Comparison of ENCODE assay signal across 17 cellular contexts in genomic region chr4:630661-631060, GRCh38. TPM values are rescaled to one million over a fixed set of nuclear protein-coding genes. Genes with fewer than 3 reads are reported as not detected.
"Had no signal": no experiment of that assay in that cellular context is flagged by ENCODE, and none has a peak within 500 bp of the region (broad histone marks: within the 10 kb centered on the region; RNA-seq: fewer than 3 reads in every experiment).

No MANE protein-coding gene starts in this region.

- ATAC-seq: activated CD4-positive, CD25-positive, alpha-beta regulatory T cell treated with anti-CD3 and anti-CD28 coated beads, Interleukin-2, amount 50 U/mL, for 24 hours; activated naive CD4-positive, alpha-beta T cell treated with anti-CD3 and anti-CD28 coated beads, Interleukin-2, amount 50 U/mL, for 72 hours; natural killer cell treated with Interleukin-12 subunit alpha and Interleukin-12 subunit beta and Interleukin-15 and Interleukin-18, amount 100 ng/mL, for 72 hours; psoas muscle; stimulated activated naive CD8-positive, alpha-beta T cell treated with anti-CD3 and anti-CD28 coated beads, Interleukin-15, Interleukin-2, amounts not matched to agents 100 U/mL and 50 U/mL, for 24 hours; T-helper 17 cell had no signal

- H3K9me3 ChIP-seq: psoas muscle, suprapubic skin had no signal

- H3K27ac Mint-ChIP-seq: activated naive CD4-positive, alpha-beta T cell treated with anti-CD3 and anti-CD28 coated beads, Interleukin-2, amount 50 U/mL, for 72 hours; activated T-helper 2 cell treated with anti-CD3 and anti-CD28 coated beads, Interferon-gamma antibody, Interleukin-2, Interleukin-4, amounts not matched to agents 10 μg/mL and 5 μg/mL and 100 μg/mL, durations not matched to agents 14 hours and 24 hours and 36 hours; immature natural killer cell; memory B cell; natural killer cell treated with Interleukin-12 subunit alpha and Interleukin-12 subunit beta and Interleukin-15 and Interleukin-18, amount 100 ng/mL, for 72 hours; T-helper 17 cell; type B pancreatic cell had no signal

- H3K36me3 Mint-ChIP-seq: immature natural killer cell; memory B cell; natural killer cell treated with Interleukin-12 subunit alpha and Interleukin-12 subunit beta and Interleukin-15 and Interleukin-18, amount 100 ng/mL, for 72 hours; type B pancreatic cell had no signal

- DNase-seq: amniotic stem cell; brain microvascular endothelial cell; immature natural killer cell; psoas muscle; stimulated activated CD4-positive, alpha-beta T cell treated with anti-CD3 and anti-CD28 coated beads, Interleukin-2, amount 100 ng/mL, for 48 hours; stimulated activated naive CD8-positive, alpha-beta T cell treated with anti-CD3 and anti-CD28 coated beads, Interleukin-15, Interleukin-2, amounts not matched to agents 100 U/mL and 50 U/mL, for 24 hours; T-helper 17 cell had no signal

- H3K4me1 Mint-ChIP-seq: immature natural killer cell, memory B cell, T-helper 17 cell had no signal

- H3K4me3 ChIP-seq: psoas muscle, suprapubic skin had no signal

- H3K27ac ChIP-seq: brain microvascular endothelial cell, psoas muscle, suprapubic skin had no signal

- H3K36me3 ChIP-seq: brain microvascular endothelial cell, suprapubic skin had no signal

- H3K9me3 Mint-ChIP-seq: type B pancreatic cell had no signal

- H3K4me3 Mint-ChIP-seq: immature natural killer cell; memory B cell; natural killer cell treated with Interleukin-12 subunit alpha and Interleukin-12 subunit beta and Interleukin-15 and Interleukin-18, amount 100 ng/mL, for 72 hours; T-helper 17 cell; type B pancreatic cell had no signal

- H3K4me1 ChIP-seq: psoas muscle, suprapubic skin had no signal

RNA-seq across cellular contexts. Expression of gene TMEM271, which starts 54.6 kb away (rescaled TPM):
- total RNA-seq: activated naive CD4-positive, alpha-beta T cell treated with anti-CD3 and anti-CD28 coated beads, Interleukin-2, amount 50 U/mL, for 72 hours; activated T-helper 2 cell treated with anti-CD3 and anti-CD28 coated beads, Interferon-gamma antibody, Interleukin-2, Interleukin-4, amounts not matched to agents 10 μg/mL and 5 μg/mL and 100 μg/mL, durations not matched to agents 14 hours and 24 hours and 36 hours; dermis microvascular lymphatic vessel endothelial cell; mucosa of gallbladder; natural killer cell treated with Interleukin-12 subunit alpha and Interleukin-12 subunit beta and Interleukin-15 and Interleukin-18, amount 100 ng/mL, for 72 hours; omental fat pad; psoas muscle; T-helper 17 cell had no signal
- polyA plus RNA-seq: immature natural killer cell, psoas muscle had no signal
